8 cellular contexts compared by ENCODE assay signal in genomic region chr2:159921752-159922404, GRCh38. TPM values are rescaled to one million over a fixed set of nuclear protein-coding genes. Genes with fewer than 3 reads are reported as not detected.
A peak's percentile ranks its signal among the peaks of the same experiment; 100 is the strongest.
DNase-seq lines count a peak whose midpoint lies in the region; ATAC-seq, FAIRE-seq and TF ChIP-seq lines count a peak whose summit lies in the region.

No MANE protein-coding gene starts in this region.

- DNase-seq in A673 (ENCODE audit: low spot score) (peak; percentile 71), NOMO-1 treated with DMSO at 0.1 percent for 48 hours (lab: John Stamatoyannopoulos, UW; ENCODE audit: unreplicated experiment) (peak; percentile 58), foreskin fibroblast (peak; percentile 23 to 73), pancreas (peak; percentile 24 to 88 (median 70)), urothelium cell line (ENCODE audit: low spot score) (peak; percentile 54)
- DNase-seq in activated T-cell treated with anti-CD3 and anti-CD28 coated beads, Interleukin-2, amount 50 U/mL, for 48 hours, result peak; percentile 88 to 90

- no peak overlapping the region for H3K27ac ChIP-seq in A673 (ENCODE audit: low read depth, low read length, poor library complexity, severe bottlenecking)
- no peak overlapping the region for H3K27ac ChIP-seq in pancreas

- H3K36me3 ChIP-seq in A673 (ENCODE audit: insufficient read depth, low read length, poor library complexity, severe bottlenecking), result no peaks in the 10 kb centered on the region
- H3K36me3 ChIP-seq in pancreas, result no peaks in the 10 kb centered on the region

- TF ChIP-seq CTCF in A673 (conservative IDR thresholded peaks at IDR 0.05; ENCODE audit: low read depth, low read length) (peak; percentile 90), foreskin fibroblast (IDR thresholded peaks at IDR 0.05; ENCODE audit: low read depth, low read length) (peak; percentile 57), pancreas (IDR thresholded peaks at IDR 0.05) (peak; percentile 46 to 64 (median 56))

- ATAC-seq in GM18520 (IDR thresholded peaks at IDR 0.05; ENCODE audit: unreplicated experiment) (peak; percentile 54), HG02973 (IDR thresholded peaks at IDR 0.05; ENCODE audit: unreplicated experiment) (peak; percentile 86), pancreas (peak; percentile 87 to 98 (median 91))

- BruUV-seq in A673 (replicated peaks; lab: Mats Ljungman, UMichigan), result no TSS peak

- POLR2A ChIA-PET in A673 (lab: Charles Lee; ENCODE audit: low non-redundant PET), result no interaction called here

- intact Hi-C loops in A673 (cut with micrococcal nuclease; ENCODE audit: unreplicated experiment) (no loop called here), pancreas (cut with DNase I) (no loop called here)

- no peak overlapping the region for H3K4me3 ChIP-seq in A673 (ENCODE audit: low read depth, low read length, poor library complexity, severe bottlenecking)
- H3K4me3 ChIP-seq in foreskin fibroblast (ENCODE audit: low read depth in 1 of 2, low read length in 2 of 2), result no peak overlapping the region
- H3K4me3 ChIP-seq in pancreas, result no peak overlapping the region

- FAIRE-seq in pancreas (lab: Jason Lieb, UNC), result no peak
- FAIRE-seq in urothelium cell line (lab: Jason Lieb, UNC), result no peak

- CTCF ChIA-PET in A673 (lab: Charles Lee), result interaction anchor here (0.6 to 1.0 kb wide), 4 partner anchors 11 to 114 kb away, joined by 3 to 4 read pairs (median 3); no protein-coding TSS in a partner anchor

- H3K27me3 ChIP-seq in A673 (replicated peaks; ENCODE audit: insufficient read depth, low read depth, low read length, poor library complexity) (peaks cover 5% of the 10 kb centered on the region), pancreas (no peaks in the 10 kb centered on the region)

- H3K9me3 ChIP-seq in A673 (ENCODE audit: low read depth, low read length, poor library complexity, severe bottlenecking) (no peaks in the 10 kb centered on the region), pancreas (no peaks in the 10 kb centered on the region)

- 15 to 28% methylated on average over 17 of the region's 17 CpGs for WGBS in pancreas, 2 donors

- no peaks in the 10 kb centered on the region for H3K4me1 ChIP-seq in A673 (ENCODE audit: insufficient read depth, low read length, poor library complexity, severe bottlenecking)
- no peaks in the 10 kb centered on the region for H3K4me1 ChIP-seq in pancreas

RNA-seq across cellular contexts. Expression of gene LY75, which starts 17.3 kb away (rescaled TPM):
- total RNA-seq in A673 (2021), result 0.11 TPM in 1 of 2 replicates, not detected in the other
- 1 to 10 TPM in 5 of 6 donors, under 1 TPM in 1; 0.83 to 5.1 (median 2.2) TPM for total RNA-seq in pancreas
- polyA plus RNA-seq in pancreas, result 1 to 10 TPM in 1 of 2 donors, under 1 TPM in 1; 0.61 to 3.1 TPM
